ENCODE assay signal across 16 cellular contexts in the genomic region with DNA sequence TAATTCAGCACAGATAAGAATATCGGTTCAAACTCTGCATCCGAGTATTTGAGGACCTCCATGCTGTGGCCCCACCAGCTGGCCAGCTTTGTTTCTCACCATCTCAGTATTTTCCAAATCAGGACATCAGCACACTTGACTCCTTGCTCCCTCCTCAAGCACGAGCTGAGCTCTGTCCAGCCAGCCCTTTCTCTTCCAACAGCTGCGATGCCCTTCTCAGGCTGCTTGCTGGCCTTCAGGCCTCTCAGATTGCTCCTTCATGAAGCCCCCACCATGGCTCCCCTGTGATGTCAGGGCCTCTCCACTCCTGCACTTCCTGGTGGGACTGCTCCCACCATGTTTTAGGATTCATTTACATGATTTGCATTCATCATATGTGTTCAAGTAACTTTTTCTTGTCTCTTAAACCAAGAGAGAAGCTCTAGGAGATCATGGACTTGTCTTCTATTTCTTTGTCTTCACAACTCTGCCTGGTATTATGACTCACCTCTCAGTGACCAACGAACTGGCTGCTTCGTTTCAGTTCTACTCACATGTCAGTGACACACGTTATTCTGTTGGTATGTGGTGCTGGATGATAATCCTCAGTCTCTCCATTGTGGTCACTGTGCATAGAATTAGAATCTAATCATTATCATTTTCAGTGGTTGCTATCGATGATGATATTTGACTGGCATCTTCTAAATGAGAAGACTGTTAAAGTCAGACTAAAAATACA.
DNase-seq lines count a peak whose midpoint lies in the region; ATAC-seq and TF ChIP-seq lines count a peak whose summit lies in the region.
"Had no signal": no experiment of that assay in that cellular context is flagged by ENCODE, and none has a peak within 500 bp of the region (broad histone marks: within the 10 kb centered on the region; RNA-seq: fewer than 3 reads in every experiment).

No MANE protein-coding gene starts in this region.

- no peak overlapping the region for H3K4me3 ChIP-seq in GM23248
- no peak overlapping the region for H3K4me3 ChIP-seq in fibroblast of mammary gland (ENCODE audit: control insufficient read depth, low read depth, low read length)
- H3K4me3 ChIP-seq: heart right ventricle, skin epidermis had no signal

- H3F3A ChIP-seq in GM23248 (ENCODE audit: insufficient read depth) = no peaks in the 10 kb centered on the region

- no peaks in the 10 kb centered on the region for H3K9me3 ChIP-seq in GM23248 (ENCODE audit: low read depth)
- H3K9me3 ChIP-seq: heart right ventricle had no signal

- H3K9me2 ChIP-seq in GM23248 (ENCODE audit: insufficient read depth) = no peaks in the 10 kb centered on the region

- 52% methylated on average over 8 of the region's 8 CpGs for WGBS in GM23248 (ENCODE audit: low coverage in 1 of 2, low lambda C conversion rate in 2 of 2, missing lambda C conversion rate in 2 of 2), 2 experiments

- peaks cover under 1% of the 10 kb centered on the region; the same call in 1 of the 2 replicates for H3K27me3 ChIP-seq in GM23248 (replicated peaks; ENCODE audit: insufficient read depth)
- H3K27me3 ChIP-seq: heart right ventricle had no signal

- H3K79me2 ChIP-seq in GM23248 (ENCODE audit: insufficient read depth) = no peaks in the 10 kb centered on the region

- H3K4me2 ChIP-seq in GM23248 (ENCODE audit: unreplicated experiment) = no peak overlapping the region

- in situ Hi-C loops in GM23248 (cut with MboI) = no loop called here

- H3K9ac ChIP-seq in GM23248 = no peak overlapping the region

- no peak overlapping the region for H2AFZ ChIP-seq in GM23248

- no peaks in the 10 kb centered on the region for H4K20me1 ChIP-seq in GM23248 (ENCODE audit: insufficient read depth)

- DNase-seq in GM23248 (peak; percentile 72), RPMI7951 (ENCODE audit: low read depth) (peak; percentile 81), fibroblast of mammary gland (ENCODE audit: low read depth) (peak; percentile 86), stromal cell of bone marrow (ENCODE audit: low read depth) (peak; percentile 53)
- DNase-seq in stimulated activated CD4-positive, alpha-beta T cell treated with anti-CD3 and anti-CD28 coated beads, Interleukin-12 subunit alpha, Interleukin-12 subunit beta, amount 100 ng/mL, for 4 hours = no peak
- DNase-seq: activated T-cell treated with anti-CD3 and anti-CD28 coated beads, Interleukin-2, amount 50 U/mL, for 24 hours; Calu3; heart right ventricle; MV-4-11; NCI-H2171 treated with DMSO at 0.1 percent for 48 hours; T-helper 1 cell had no signal

- H3K27ac ChIP-seq in GM23248 = no peak overlapping the region
- H3K27ac ChIP-seq: heart right ventricle, HL-60, skin epidermis had no signal

- no peak for TF ChIP-seq CTCF in fibroblast of mammary gland (conservative IDR thresholded peaks at IDR 0.05; ENCODE audit: control insufficient read depth, insufficient read depth, low read depth, low read length)

- H3K4me1 ChIP-seq in GM23248 (ENCODE audit: insufficient read depth) = no peaks in the 10 kb centered on the region
- H3K4me1 ChIP-seq: heart right ventricle had no signal

- ATAC-seq in HG03457 (IDR thresholded peaks at IDR 0.05; ENCODE audit: unreplicated experiment) (no peak), GM18520 (IDR thresholded peaks at IDR 0.05; ENCODE audit: unreplicated experiment) (no peak)
- ATAC-seq: heart right ventricle, left lobe of liver had no signal

- no peaks in the 10 kb centered on the region for H3K36me3 ChIP-seq in GM23248 (ENCODE audit: low read depth)
- H3K36me3 ChIP-seq: heart right ventricle had no signal
